In the genomic region with DNA sequence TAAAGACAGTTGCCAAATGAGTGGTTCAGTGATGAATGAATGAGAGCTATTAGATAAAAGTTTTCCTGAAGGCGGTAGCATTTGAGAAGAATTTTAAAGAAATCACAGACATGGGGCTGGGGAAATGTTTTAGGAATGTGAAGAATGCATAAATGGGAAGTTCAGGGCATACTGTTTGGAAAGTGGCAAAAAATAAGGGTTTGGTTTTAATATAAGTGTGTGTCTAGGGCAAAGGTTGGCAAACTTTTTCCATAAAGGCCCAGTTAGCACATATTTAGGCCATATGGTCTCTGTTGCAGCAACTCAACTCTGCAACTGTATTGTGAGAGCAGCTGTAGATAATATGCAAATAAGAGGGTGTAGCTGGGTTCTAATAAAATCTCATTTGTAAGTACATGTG, we compare ENCODE assay signal across 2 cellular contexts.
TF ChIP-seq lines count a peak whose summit lies in the region.

No MANE protein-coding gene starts in this region.

TF ChIP-seq in SK-N-SH treated with all-trans-retinoic acid at 6 μM for 48 hours, 23 proteins besides CTCF, POLR2A, EP300 and RAD21 (continued from another document):
- TF ChIP-seq, protein P1, sequence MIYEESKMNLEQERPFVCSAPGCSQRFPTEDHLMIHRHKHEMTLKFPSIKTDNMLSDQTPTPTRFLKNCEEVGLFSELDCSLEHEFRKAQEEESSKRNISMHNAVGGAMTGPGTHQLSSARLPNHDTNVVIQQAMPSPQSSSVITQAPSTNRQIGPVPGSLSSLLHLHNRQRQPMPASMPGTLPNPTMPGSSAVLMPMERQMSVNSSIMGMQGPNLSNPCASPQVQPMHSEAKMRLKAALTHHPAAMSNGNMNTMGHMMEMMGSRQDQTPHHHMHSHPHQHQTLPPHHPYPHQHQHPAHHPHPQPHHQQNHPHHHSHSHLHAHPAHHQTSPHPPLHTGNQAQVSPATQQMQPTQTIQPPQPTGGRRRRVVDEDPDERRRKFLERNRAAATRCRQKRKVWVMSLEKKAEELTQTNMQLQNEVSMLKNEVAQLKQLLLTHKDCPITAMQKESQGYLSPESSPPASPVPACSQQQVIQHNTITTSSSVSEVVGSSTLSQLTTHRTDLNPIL (CRISPR knock-in tag; IDR thresholded peaks at IDR 0.05; ENCODE audit: low read depth), result no peak
- no peak for TF ChIP-seq OSR1 (CRISPR knock-in tag; IDR thresholded peaks at IDR 0.05)
- TF ChIP-seq ZC3H10 (CRISPR knock-in tag; IDR thresholded peaks at IDR 0.05), result no peak
- no peak for TF ChIP-seq GLIS3 (CRISPR knock-in tag; IDR thresholded peaks at IDR 0.05)
- TF ChIP-seq, protein P2, sequence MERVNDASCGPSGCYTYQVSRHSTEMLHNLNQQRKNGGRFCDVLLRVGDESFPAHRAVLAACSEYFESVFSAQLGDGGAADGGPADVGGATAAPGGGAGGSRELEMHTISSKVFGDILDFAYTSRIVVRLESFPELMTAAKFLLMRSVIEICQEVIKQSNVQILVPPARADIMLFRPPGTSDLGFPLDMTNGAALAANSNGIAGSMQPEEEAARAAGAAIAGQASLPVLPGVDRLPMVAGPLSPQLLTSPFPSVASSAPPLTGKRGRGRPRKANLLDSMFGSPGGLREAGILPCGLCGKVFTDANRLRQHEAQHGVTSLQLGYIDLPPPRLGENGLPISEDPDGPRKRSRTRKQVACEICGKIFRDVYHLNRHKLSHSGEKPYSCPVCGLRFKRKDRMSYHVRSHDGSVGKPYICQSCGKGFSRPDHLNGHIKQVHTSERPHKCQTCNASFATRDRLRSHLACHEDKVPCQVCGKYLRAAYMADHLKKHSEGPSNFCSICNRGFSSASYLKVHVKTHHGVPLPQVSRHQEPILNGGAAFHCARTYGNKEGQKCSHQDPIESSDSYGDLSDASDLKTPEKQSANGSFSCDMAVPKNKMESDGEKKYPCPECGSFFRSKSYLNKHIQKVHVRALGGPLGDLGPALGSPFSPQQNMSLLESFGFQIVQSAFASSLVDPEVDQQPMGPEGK (CRISPR knock-in tag; IDR thresholded peaks at IDR 0.05; ENCODE audit: borderline replicate concordance), result no peak
- TF ChIP-seq PPARA (CRISPR knock-in tag; IDR thresholded peaks at IDR 0.05; ENCODE audit: borderline replicate concordance), result no peak
- no peak for TF ChIP-seq ZFP30 (CRISPR knock-in tag; IDR thresholded peaks at IDR 0.05)
- TF ChIP-seq ARNTL (CRISPR knock-in tag; IDR thresholded peaks at IDR 0.05; ENCODE audit: borderline replicate concordance, low read depth), result no peak
- no peak for TF ChIP-seq TSHZ2 (CRISPR knock-in tag; IDR thresholded peaks at IDR 0.05)
- TF ChIP-seq ZNF565 (CRISPR knock-in tag; conservative IDR thresholded peaks at IDR 0.05; ENCODE audit: low read depth), result no peak
- no peak for TF ChIP-seq CSRNP3 (CRISPR knock-in tag; IDR thresholded peaks at IDR 0.05)

TF ChIP-seq in SK-N-SH, 30 proteins besides CTCF, POLR2A, EP300 and RAD21 (continued from another document):
- TF ChIP-seq, protein P3, sequence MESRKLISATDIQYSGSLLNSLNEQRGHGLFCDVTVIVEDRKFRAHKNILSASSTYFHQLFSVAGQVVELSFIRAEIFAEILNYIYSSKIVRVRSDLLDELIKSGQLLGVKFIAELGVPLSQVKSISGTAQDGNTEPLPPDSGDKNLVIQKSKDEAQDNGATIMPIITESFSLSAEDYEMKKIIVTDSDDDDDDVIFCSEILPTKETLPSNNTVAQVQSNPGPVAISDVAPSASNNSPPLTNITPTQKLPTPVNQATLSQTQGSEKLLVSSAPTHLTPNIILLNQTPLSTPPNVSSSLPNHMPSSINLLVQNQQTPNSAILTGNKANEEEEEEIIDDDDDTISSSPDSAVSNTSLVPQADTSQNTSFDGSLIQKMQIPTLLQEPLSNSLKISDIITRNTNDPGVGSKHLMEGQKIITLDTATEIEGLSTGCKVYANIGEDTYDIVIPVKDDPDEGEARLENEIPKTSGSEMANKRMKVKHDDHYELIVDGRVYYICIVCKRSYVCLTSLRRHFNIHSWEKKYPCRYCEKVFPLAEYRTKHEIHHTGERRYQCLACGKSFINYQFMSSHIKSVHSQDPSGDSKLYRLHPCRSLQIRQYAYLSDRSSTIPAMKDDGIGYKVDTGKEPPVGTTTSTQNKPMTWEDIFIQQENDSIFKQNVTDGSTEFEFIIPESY (IDR thresholded peaks at IDR 0.05; ENCODE audit: borderline replicate concordance, low read depth), result no peak
- TF ChIP-seq RXRA (IDR thresholded peaks at IDR 0.05; ENCODE audit: borderline replicate concordance, low read depth), result no peak
- no peak for TF ChIP-seq POLR2AphosphoS5 (IDR thresholded peaks at IDR 0.05; ENCODE audit: low read depth, low read length)
- no peak for TF ChIP-seq NFIC (IDR thresholded peaks at IDR 0.05; ENCODE audit: borderline replicate concordance)
- no peak for TF ChIP-seq YY1 (IDR thresholded peaks at IDR 0.05; ENCODE audit: low read depth)
- TF ChIP-seq FOXM1 (IDR thresholded peaks at IDR 0.05; ENCODE audit: low read depth), result no peak
- no peak for TF ChIP-seq RCOR1 (IDR thresholded peaks at IDR 0.05; ENCODE audit: low read length)
- no peak for TF ChIP-seq TEAD4 (IDR thresholded peaks at IDR 0.05; ENCODE audit: borderline replicate concordance, insufficient read depth)
- no peak for TF ChIP-seq SIN3A (IDR thresholded peaks at IDR 0.05; ENCODE audit: borderline replicate concordance, low read depth, low read length)
- no peak for TF ChIP-seq USF2 (IDR thresholded peaks at IDR 0.05; ENCODE audit: borderline replicate concordance, low read depth, low read length)
